In the genomic region with DNA sequence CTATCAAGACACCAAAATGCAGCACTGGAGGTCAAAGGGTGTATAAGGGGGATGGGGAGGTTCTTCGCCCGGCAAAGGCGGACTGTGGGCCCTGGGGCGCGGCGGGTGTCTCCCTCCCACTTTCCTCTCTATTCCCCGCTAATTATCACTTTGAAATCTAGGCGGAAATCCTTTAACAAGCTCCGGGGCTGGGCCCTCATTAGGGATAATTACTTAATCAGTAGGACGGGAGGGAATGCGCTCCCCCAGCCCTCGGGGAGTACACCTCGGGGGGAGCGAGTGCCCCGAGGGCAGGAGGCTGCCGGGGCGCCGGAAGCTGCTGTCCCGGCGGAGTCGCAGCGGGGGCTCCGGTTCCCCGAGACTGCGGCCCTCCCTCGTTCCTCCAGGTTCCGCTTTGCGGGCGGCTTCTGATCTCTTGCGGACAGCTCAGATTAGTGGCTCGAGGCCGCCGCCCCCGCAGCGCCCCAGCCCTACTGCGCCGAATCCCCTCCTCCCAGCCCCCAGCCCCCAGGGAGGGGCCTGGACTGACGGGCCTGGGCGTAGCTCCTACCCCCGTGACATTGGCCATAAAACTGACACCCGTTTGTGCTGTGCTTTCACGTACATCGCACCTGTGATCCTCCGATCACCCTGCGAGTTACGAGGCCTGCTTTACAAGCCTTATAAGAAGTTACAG, we compare ENCODE assay signal across 8 cellular contexts. TPM values are rescaled to one million over a fixed set of nuclear protein-coding genes. Genes with fewer than 3 reads are reported as not detected.
A peak's percentile ranks its signal among the peaks of the same experiment; 100 is the strongest.
DNase-seq lines count a peak whose midpoint lies in the region; ATAC-seq and TF ChIP-seq lines count a peak whose summit lies in the region.

No MANE protein-coding gene starts in this region.

- H3K4me3 ChIP-seq in BJ (ENCODE audit: low read depth, low read length): peak overlapping the region; percentile 37

- H3K36me3 Mint-ChIP-seq in natural killer cell treated with Interleukin-12 subunit alpha and Interleukin-12 subunit beta and Interleukin-15 and Interleukin-18, amount 100 ng/mL, for 72 hours: no peaks in the 10 kb centered on the region

- no peaks in the 10 kb centered on the region for H3K9me3 Mint-ChIP-seq in natural killer cell treated with Interleukin-12 subunit alpha and Interleukin-12 subunit beta and Interleukin-15 and Interleukin-18, amount 100 ng/mL, for 72 hours

- peaks cover 16 to 18% of the 10 kb centered on the region in 2 donors for H3K4me1 Mint-ChIP-seq in natural killer cell treated with Interleukin-12 subunit alpha and Interleukin-12 subunit beta and Interleukin-15 and Interleukin-18, amount 100 ng/mL, for 72 hours (ENCODE audit: low read depth in 2 of 2)

- peaks cover 51 to 68% of the 10 kb centered on the region in 2 donors for H3K27me3 Mint-ChIP-seq in natural killer cell treated with Interleukin-12 subunit alpha and Interleukin-12 subunit beta and Interleukin-15 and Interleukin-18, amount 100 ng/mL, for 72 hours

- H3K27ac Mint-ChIP-seq in natural killer cell treated with Interleukin-12 subunit alpha and Interleukin-12 subunit beta and Interleukin-15 and Interleukin-18, amount 100 ng/mL, for 72 hours: peak overlapping the region in 1 of 2 donors; percentile 32

- CTCF ChIA-PET in BJ (lab: Yijun Ruan, JAX): interaction anchor here (0.8 to 3.3 kb wide), 4 partner anchors 12 to 132 kb away, joined by 4 to 11 read pairs (median 6); no protein-coding TSS in a partner anchor

- POLR2A ChIA-PET in BJ (lab: Charles Lee): no interaction called here

- peak overlapping the region; percentile 66 for H3K4me3 Mint-ChIP-seq in natural killer cell treated with Interleukin-12 subunit alpha and Interleukin-12 subunit beta and Interleukin-15 and Interleukin-18, amount 100 ng/mL, for 72 hours

- TF ChIP-seq CTCF in BJ (IDR thresholded peaks at IDR 0.05; ENCODE audit: insufficient read depth, low read depth, low read length): no peak

- ATAC-seq in GM21619 (IDR thresholded peaks at IDR 0.05; ENCODE audit: unreplicated experiment): peak; percentile 65
- peak; percentile 88 to 90 for ATAC-seq in natural killer cell treated with Interleukin-12 subunit alpha and Interleukin-12 subunit beta and Interleukin-15 and Interleukin-18, amount 100 ng/mL, for 72 hours

- no peak for DNase-seq in BJ (ENCODE audit: low read depth)
- DNase-seq in NCI-H748 treated with DMSO at 0.1 percent for 48 hours (lab: John Stamatoyannopoulos, UW): peak; percentile 39
- DNase-seq in activated T-cell treated with anti-CD3 and anti-CD28 coated beads for 24 hours (ENCODE audit: low read depth): peak; percentile 76
- peak; percentile 37 for DNase-seq in fibroblast of gingiva (ENCODE audit: low read depth)
- peak; percentile 82 for DNase-seq in natural killer cell treated with Interleukin-12 subunit alpha and Interleukin-12 subunit beta and Interleukin-15 and Interleukin-18, amount 100 ng/mL, for 72 hours (ENCODE audit: low spot score)
- peak; percentile 49 to 74 (median 64) for DNase-seq in stimulated activated naive CD4-positive, alpha-beta T cell (lab: John Stamatoyannopoulos, UW)
- no peak for DNase-seq in HuH-7.5 (ENCODE audit: low spot score)

- H3K27me3 ChIP-seq in BJ (ENCODE audit: control insufficient read depth, insufficient read depth, low read length): peaks cover 36% of the 10 kb centered on the region

- no peaks in the 10 kb centered on the region for H3K36me3 ChIP-seq in BJ (ENCODE audit: control insufficient read depth, insufficient read depth, low read length)

RNA-seq across cellular contexts. Expression of gene MUCL3, which starts 14.7 kb away (rescaled TPM):
- not detected in 2 replicates for polyA plus RNA-seq in BJ (2011; rRNA removed)
- not detected in 2 replicates for polyA minus RNA-seq in BJ (2011; rRNA and poly(A)+ RNA removed)
- total RNA-seq in natural killer cell treated with Interleukin-12 subunit alpha and Interleukin-12 subunit beta and Interleukin-15 and Interleukin-18, amount 100 ng/mL, for 72 hours: not detected

RNA-seq across cellular contexts. Expression of gene SFTA2, which starts 23.5 kb away (rescaled TPM):
- polyA plus RNA-seq in BJ (2011; rRNA removed): not detected in 2 replicates
- not detected in 2 replicates for polyA minus RNA-seq in BJ (2011; rRNA and poly(A)+ RNA removed)
- not detected for total RNA-seq in natural killer cell treated with Interleukin-12 subunit alpha and Interleukin-12 subunit beta and Interleukin-15 and Interleukin-18, amount 100 ng/mL, for 72 hours

RNA-seq across cellular contexts. Expression of gene MUC21, which starts 28.0 kb away (rescaled TPM):
- polyA plus RNA-seq in BJ (2011; rRNA removed): not detected in 2 replicates
- not detected in 2 replicates for polyA minus RNA-seq in BJ (2011; rRNA and poly(A)+ RNA removed)
- total RNA-seq in natural killer cell treated with Interleukin-12 subunit alpha and Interleukin-12 subunit beta and Interleukin-15 and Interleukin-18, amount 100 ng/mL, for 72 hours: not detected

RNA-seq across cellular contexts. Expression of gene VARS2, which starts 41.5 kb away (rescaled TPM):
- polyA plus RNA-seq in BJ (2011; rRNA removed): 14.8 and 16.1 TPM in 2 replicates
- polyA minus RNA-seq in BJ (2011; rRNA and poly(A)+ RNA removed): 10.3 and 15.8 TPM in 2 replicates
- 10 to 100 TPM; 47.2 to 90.5 TPM for total RNA-seq in natural killer cell treated with Interleukin-12 subunit alpha and Interleukin-12 subunit beta and Interleukin-15 and Interleukin-18, amount 100 ng/mL, for 72 hours

RNA-seq across cellular contexts. Expression of gene GTF2H4, which starts 47.5 kb away (rescaled TPM):
- 24.9 and 28.2 TPM in 2 replicates for polyA plus RNA-seq in BJ (2011; rRNA removed)
- 12.8 and 13.3 TPM in 2 replicates for polyA minus RNA-seq in BJ (2011; rRNA and poly(A)+ RNA removed)
- 10 to 100 TPM; 29.4 to 49.5 TPM for total RNA-seq in natural killer cell treated with Interleukin-12 subunit alpha and Interleukin-12 subunit beta and Interleukin-15 and Interleukin-18, amount 100 ng/mL, for 72 hours

Comparison
In these comparisons a context has a peak if more than half of its experiments do, and no peak if none do; other contexts are left out.
1. DNase-seq: peak in NCI-H748 treated with DMSO at 0.1 percent for 48 hours (single experiment), activated T-cell treated with anti-CD3 and anti-CD28 coated beads for 24 hours (single experiment), fibroblast of gingiva (single experiment), natural killer cell treated with Interleukin-12 subunit alpha and Interleukin-12 subunit beta and Interleukin-15 and Interleukin-18, amount 100 ng/mL, for 72 hours (single experiment) and stimulated activated naive CD4-positive, alpha-beta T cell (6 of 6); none in BJ (single experiment) and HuH-7.5 (single experiment).